ENCODE assay signal across 1 cellular context in genomic region chr1:21368514-21369289, GRCh38.
TF ChIP-seq lines count a peak whose summit lies in the region.

No MANE protein-coding gene starts in this region.

TF ChIP-seq in GM12878, 131 proteins besides CTCF, POLR2A, EP300 and RAD21 (continued from another document):
- TF ChIP-seq, protein P1, sequence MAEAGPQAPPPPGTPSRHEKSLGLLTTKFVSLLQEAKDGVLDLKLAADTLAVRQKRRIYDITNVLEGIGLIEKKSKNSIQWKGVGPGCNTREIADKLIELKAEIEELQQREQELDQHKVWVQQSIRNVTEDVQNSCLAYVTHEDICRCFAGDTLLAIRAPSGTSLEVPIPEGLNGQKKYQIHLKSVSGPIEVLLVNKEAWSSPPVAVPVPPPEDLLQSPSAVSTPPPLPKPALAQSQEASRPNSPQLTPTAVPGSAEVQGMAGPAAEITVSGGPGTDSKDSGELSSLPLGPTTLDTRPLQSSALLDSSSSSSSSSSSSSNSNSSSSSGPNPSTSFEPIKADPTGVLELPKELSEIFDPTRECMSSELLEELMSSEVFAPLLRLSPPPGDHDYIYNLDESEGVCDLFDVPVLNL (IDR thresholded peaks at IDR 0.05; ENCODE audit: low read depth, low read length) = no peak
- TF ChIP-seq NBN (IDR thresholded peaks at IDR 0.05) = peak; percentile 79
- TF ChIP-seq EED (IDR thresholded peaks at IDR 0.05; ENCODE audit: low read depth) = peak; percentile 83
- TF ChIP-seq SIX5 (IDR thresholded peaks at IDR 0.05; ENCODE audit: low read depth, low read length, severe bottlenecking) = no peak
- no peak for TF ChIP-seq EGR1 (IDR thresholded peaks at IDR 0.05; ENCODE audit: borderline replicate concordance in 1 of 2, low read depth in 2 of 2, low read length in 2 of 2)
- 0 out of 4 replicates have a peak, but pooled peaks of 1 of the 2 experiments have one; percentile 12 for TF ChIP-seq SRF (IDR thresholded peaks at IDR 0.05; ENCODE audit: low read depth in 2 of 2, low read length in 2 of 2)
- TF ChIP-seq SPI1 (IDR thresholded peaks at IDR 0.05; ENCODE audit: borderline replicate concordance, insufficient read depth, low read depth, low read length) = no peak
- TF ChIP-seq, protein P2, sequence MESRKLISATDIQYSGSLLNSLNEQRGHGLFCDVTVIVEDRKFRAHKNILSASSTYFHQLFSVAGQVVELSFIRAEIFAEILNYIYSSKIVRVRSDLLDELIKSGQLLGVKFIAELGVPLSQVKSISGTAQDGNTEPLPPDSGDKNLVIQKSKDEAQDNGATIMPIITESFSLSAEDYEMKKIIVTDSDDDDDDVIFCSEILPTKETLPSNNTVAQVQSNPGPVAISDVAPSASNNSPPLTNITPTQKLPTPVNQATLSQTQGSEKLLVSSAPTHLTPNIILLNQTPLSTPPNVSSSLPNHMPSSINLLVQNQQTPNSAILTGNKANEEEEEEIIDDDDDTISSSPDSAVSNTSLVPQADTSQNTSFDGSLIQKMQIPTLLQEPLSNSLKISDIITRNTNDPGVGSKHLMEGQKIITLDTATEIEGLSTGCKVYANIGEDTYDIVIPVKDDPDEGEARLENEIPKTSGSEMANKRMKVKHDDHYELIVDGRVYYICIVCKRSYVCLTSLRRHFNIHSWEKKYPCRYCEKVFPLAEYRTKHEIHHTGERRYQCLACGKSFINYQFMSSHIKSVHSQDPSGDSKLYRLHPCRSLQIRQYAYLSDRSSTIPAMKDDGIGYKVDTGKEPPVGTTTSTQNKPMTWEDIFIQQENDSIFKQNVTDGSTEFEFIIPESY (IDR thresholded peaks at IDR 0.05) = no peak
- no peak for TF ChIP-seq ZBED1 (IDR thresholded peaks at IDR 0.05; ENCODE audit: borderline replicate concordance)
- no peak for TF ChIP-seq TARDBP (IDR thresholded peaks at IDR 0.05; ENCODE audit: borderline replicate concordance)
- TF ChIP-seq CEBPZ (IDR thresholded peaks at IDR 0.05; ENCODE audit: low read depth, low read length) = no peak
- no peak for TF ChIP-seq STAT3 (IDR thresholded peaks at IDR 0.05; ENCODE audit: low read depth, low read length)
- TF ChIP-seq MTA2 (IDR thresholded peaks at IDR 0.05; ENCODE audit: low read depth) = no peak
- TF ChIP-seq RUNX3 (IDR thresholded peaks at IDR 0.05; ENCODE audit: low read length) = peak; percentile 91
- TF ChIP-seq, protein P3, sequence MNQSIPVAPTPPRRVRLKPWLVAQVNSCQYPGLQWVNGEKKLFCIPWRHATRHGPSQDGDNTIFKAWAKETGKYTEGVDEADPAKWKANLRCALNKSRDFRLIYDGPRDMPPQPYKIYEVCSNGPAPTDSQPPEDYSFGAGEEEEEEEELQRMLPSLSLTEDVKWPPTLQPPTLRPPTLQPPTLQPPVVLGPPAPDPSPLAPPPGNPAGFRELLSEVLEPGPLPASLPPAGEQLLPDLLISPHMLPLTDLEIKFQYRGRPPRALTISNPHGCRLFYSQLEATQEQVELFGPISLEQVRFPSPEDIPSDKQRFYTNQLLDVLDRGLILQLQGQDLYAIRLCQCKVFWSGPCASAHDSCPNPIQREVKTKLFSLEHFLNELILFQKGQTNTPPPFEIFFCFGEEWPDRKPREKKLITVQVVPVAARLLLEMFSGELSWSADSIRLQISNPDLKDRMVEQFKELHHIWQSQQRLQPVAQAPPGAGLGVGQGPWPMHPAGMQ (IDR thresholded peaks at IDR 0.05; ENCODE audit: borderline replicate concordance) = no peak
- TF ChIP-seq CHD4 (IDR thresholded peaks at IDR 0.05) = no peak
- no peak for TF ChIP-seq STAT1 (conservative IDR thresholded peaks at IDR 0.05)
- TF ChIP-seq ZNF274 (IDR thresholded peaks at IDR 0.05; ENCODE audit: insufficient read depth, insufficient read length) = no peak
- peak; percentile 25 for TF ChIP-seq SP1 (IDR thresholded peaks at IDR 0.05; ENCODE audit: low read depth, low read length)
- TF ChIP-seq CBX5 (IDR thresholded peaks at IDR 0.05; ENCODE audit: low read depth) = no peak
- TF ChIP-seq TCF7 (IDR thresholded peaks at IDR 0.05; ENCODE audit: borderline replicate concordance) = no peak
- TF ChIP-seq YBX1 (IDR thresholded peaks at IDR 0.05) = no peak
- 0 out of 2 replicates have a peak, but pooled peaks have one; percentile 46 for TF ChIP-seq MLLT1 (IDR thresholded peaks at IDR 0.05)
- TF ChIP-seq FOXM1 (IDR thresholded peaks at IDR 0.05; ENCODE audit: low read depth, low read length) = peak; percentile 68; the same call in 1 of the 2 replicates
- TF ChIP-seq, protein P4, sequence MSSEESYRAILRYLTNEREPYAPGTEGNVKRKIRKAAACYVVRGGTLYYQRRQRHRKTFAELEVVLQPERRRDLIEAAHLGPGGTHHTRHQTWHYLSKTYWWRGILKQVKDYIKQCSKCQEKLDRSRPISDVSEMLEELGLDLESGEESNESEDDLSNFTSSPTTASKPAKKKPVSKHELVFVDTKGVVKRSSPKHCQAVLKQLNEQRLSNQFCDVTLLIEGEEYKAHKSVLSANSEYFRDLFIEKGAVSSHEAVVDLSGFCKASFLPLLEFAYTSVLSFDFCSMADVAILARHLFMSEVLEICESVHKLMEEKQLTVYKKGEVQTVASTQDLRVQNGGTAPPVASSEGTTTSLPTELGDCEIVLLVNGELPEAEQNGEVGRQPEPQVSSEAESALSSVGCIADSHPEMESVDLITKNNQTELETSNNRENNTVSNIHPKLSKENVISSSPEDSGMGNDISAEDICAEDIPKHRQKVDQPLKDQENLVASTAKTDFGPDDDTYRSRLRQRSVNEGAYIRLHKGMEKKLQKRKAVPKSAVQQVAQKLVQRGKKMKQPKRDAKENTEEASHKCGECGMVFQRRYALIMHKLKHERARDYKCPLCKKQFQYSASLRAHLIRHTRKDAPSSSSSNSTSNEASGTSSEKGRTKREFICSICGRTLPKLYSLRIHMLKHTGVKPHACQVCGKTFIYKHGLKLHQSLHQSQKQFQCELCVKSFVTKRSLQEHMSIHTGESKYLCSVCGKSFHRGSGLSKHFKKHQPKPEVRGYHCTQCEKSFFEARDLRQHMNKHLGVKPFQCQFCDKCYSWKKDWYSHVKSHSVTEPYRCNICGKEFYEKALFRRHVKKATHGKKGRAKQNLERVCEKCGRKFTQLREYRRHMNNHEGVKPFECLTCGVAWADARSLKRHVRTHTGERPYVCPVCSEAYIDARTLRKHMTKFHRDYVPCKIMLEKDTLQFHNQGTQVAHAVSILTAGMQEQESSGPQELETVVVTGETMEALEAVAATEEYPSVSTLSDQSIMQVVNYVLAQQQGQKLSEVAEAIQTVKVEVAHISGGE (CRISPR knock-in tag; IDR thresholded peaks at IDR 0.05) = no peak
- TF ChIP-seq SMC3 (IDR thresholded peaks at IDR 0.05; ENCODE audit: borderline replicate concordance, low read length) = peak; percentile 100
- TF ChIP-seq MTA3 (IDR thresholded peaks at IDR 0.05; ENCODE audit: borderline replicate concordance, low read length) = no peak
- TF ChIP-seq YY1 (IDR thresholded peaks at IDR 0.05; ENCODE audit: low read depth, low read length) = peak; percentile 70; the same call in 1 of the 2 replicates
- no peak for TF ChIP-seq BRCA1 (IDR thresholded peaks at IDR 0.05; ENCODE audit: low read depth, low read length)
- TF ChIP-seq RELB (IDR thresholded peaks at IDR 0.05; ENCODE audit: low read depth) = peak; percentile 45; the same call in 1 of the 2 replicates
- TF ChIP-seq IKZF1 (conservative IDR thresholded peaks at IDR 0.05) = peak; percentile 74
- TF ChIP-seq WRNIP1 (IDR thresholded peaks at IDR 0.05; ENCODE audit: borderline replicate concordance, low read depth, low read length) = no peak
- TF ChIP-seq IKZF2 (IDR thresholded peaks at IDR 0.05) = peak; percentile 76 to 88
- TF ChIP-seq PAX5 (IDR thresholded peaks at IDR 0.05; ENCODE audit: borderline replicate concordance, low read depth, low read length) = 0 out of 2 replicates have a peak, but pooled peaks have one; percentile 30
- no peak for TF ChIP-seq RCOR1 (conservative IDR thresholded peaks at IDR 0.05; ENCODE audit: low read depth, low read length)
